Comparison of ENCODE assay signal across 8 cellular contexts in genomic region chr19:13060964-13061927, GRCh38. TPM values are rescaled to one million over a fixed set of nuclear protein-coding genes. Genes with fewer than 3 reads are reported as not detected.
DNase-seq lines count a peak whose midpoint lies in the region; ATAC-seq and TF ChIP-seq lines count a peak whose summit lies in the region.

No MANE protein-coding gene starts in this region.

- H4K20me1 ChIP-seq in MM.1S (ENCODE audit: insufficient read depth, low read length): no peaks in the 10 kb centered on the region
- peaks cover 43% of the 10 kb centered on the region for H4K20me1 ChIP-seq in neural progenitor cell (ENCODE audit: low read depth)

- H3F3A ChIP-seq in MM.1S (ENCODE audit: insufficient read depth, low read length) (no peaks in the 10 kb centered on the region), neural progenitor cell (ENCODE audit: low read depth) (peaks cover 11% of the 10 kb centered on the region)

- no peaks in the 10 kb centered on the region for H3K36me3 Mint-ChIP-seq in activated naive CD4-positive, alpha-beta T cell treated with anti-CD3 and anti-CD28 coated beads for 36 hours (ENCODE audit: low read depth)
- no peaks in the 10 kb centered on the region for H3K36me3 Mint-ChIP-seq in neural progenitor cell

- CTCF ChIA-PET in activated naive CD4-positive, alpha-beta T cell treated with anti-CD3 and anti-CD28 coated beads for 36 hours (lab: Charles Lee): interaction anchor here (0.5 to 6.2 kb wide), 34 partner anchors 9 to 665 kb away, joined by 3 to 110 read pairs (median 5); no protein-coding TSS in a partner anchor

- no peaks in the 10 kb centered on the region for H3K9me3 Mint-ChIP-seq in activated naive CD4-positive, alpha-beta T cell treated with anti-CD3 and anti-CD28 coated beads for 36 hours
- no peaks in the 10 kb centered on the region for H3K9me3 Mint-ChIP-seq in neural progenitor cell
- H3K9me3 Mint-ChIP-seq in stimulated activated naive CD8-positive, alpha-beta T cell treated with anti-CD3 and anti-CD28 coated beads, Interleukin-15, amount 100 ng/mL, for 72 hours: no peaks in the 10 kb centered on the region

- H3K36me3 ChIP-seq in MM.1S (replicated peaks; ENCODE audit: insufficient read depth, low read length): no peaks in the 10 kb centered on the region
- no peaks in the 10 kb centered on the region for H3K36me3 ChIP-seq in neural progenitor cell

- TF ChIP-seq CTCF in MM.1S (IDR thresholded peaks at IDR 0.05; ENCODE audit: low read length): peak; percentile 91
- TF ChIP-seq CTCF in neural progenitor cell (IDR thresholded peaks at IDR 0.05): peak; percentile 93

- DNase-seq in MM.1S: peak; percentile 69
- peak; percentile 62 for DNase-seq in SK-N-DZ (ENCODE audit: low spot score)
- peak; percentile 87 for DNase-seq in activated naive CD4-positive, alpha-beta T cell treated with anti-CD3 and anti-CD28 coated beads for 36 hours
- peak; percentile 75 for DNase-seq in foreskin melanocyte
- peak; percentile 94 for DNase-seq in neural progenitor cell (ENCODE audit: low spot score)
- peak; percentile 72 to 76 for DNase-seq in stimulated activated naive CD8-positive, alpha-beta T cell treated with anti-CD3 and anti-CD28 coated beads, Interleukin-15, amount 100 ng/mL, for 72 hours

- H3K9ac ChIP-seq in MM.1S (ENCODE audit: low read length): no peak overlapping the region
- H3K9ac ChIP-seq in neural progenitor cell: no peak overlapping the region

- H3K27me3 Mint-ChIP-seq in activated naive CD4-positive, alpha-beta T cell treated with anti-CD3 and anti-CD28 coated beads for 36 hours (ENCODE audit: low read depth): peaks cover 4% of the 10 kb centered on the region
- H3K27me3 Mint-ChIP-seq in neural progenitor cell (ENCODE audit: insufficient read depth, low read depth): peaks cover 73% of the 10 kb centered on the region
- peaks cover 45% of the 10 kb centered on the region for H3K27me3 Mint-ChIP-seq in stimulated activated naive CD8-positive, alpha-beta T cell treated with anti-CD3 and anti-CD28 coated beads, Interleukin-15, amount 100 ng/mL, for 72 hours

- H3K4me2 ChIP-seq in MM.1S (ENCODE audit: low read depth, low read length) (peak overlapping the region; percentile 97), neural progenitor cell (peak overlapping the region; percentile 68)

- no peak overlapping the region for H3K27ac Mint-ChIP-seq in activated naive CD4-positive, alpha-beta T cell treated with anti-CD3 and anti-CD28 coated beads for 36 hours
- H3K27ac Mint-ChIP-seq in neural progenitor cell: no peak overlapping the region
- H3K27ac Mint-ChIP-seq in stimulated activated naive CD8-positive, alpha-beta T cell treated with anti-CD3 and anti-CD28 coated beads, Interleukin-15, amount 100 ng/mL, for 72 hours: peak overlapping the region; percentile 43 to 69

- ATAC-seq in GM18502 (IDR thresholded peaks at IDR 0.05; ENCODE audit: poor library complexity, unreplicated experiment) (peak; percentile 50), GM18870 (IDR thresholded peaks at IDR 0.05; ENCODE audit: unreplicated experiment) (no peak)
- peak; percentile 97 for ATAC-seq in stimulated activated naive CD8-positive, alpha-beta T cell treated with anti-CD3 and anti-CD28 coated beads, Interleukin-15, amount 100 ng/mL, for 72 hours

- H3K9me2 ChIP-seq in MM.1S (replicated peaks; ENCODE audit: insufficient read depth, low read length): no peaks in the 10 kb centered on the region

- H3K9me3 ChIP-seq in MM.1S (replicated peaks; ENCODE audit: insufficient read depth, low read length): no peaks in the 10 kb centered on the region
- no peaks in the 10 kb centered on the region for H3K9me3 ChIP-seq in neural progenitor cell (ENCODE audit: low read depth)

- H3K4me3 ChIP-seq in MM.1S (ENCODE audit: low read length) (peak overlapping the region; percentile 57), neural progenitor cell (peak overlapping the region; percentile 32)

- no peaks in the 10 kb centered on the region for H3K79me2 ChIP-seq in MM.1S (ENCODE audit: low read length)
- H3K79me2 ChIP-seq in neural progenitor cell (ENCODE audit: low read depth): no peaks in the 10 kb centered on the region

- intact Hi-C loops in activated naive CD4-positive, alpha-beta T cell treated with anti-CD3 and anti-CD28 coated beads for 36 hours (cut with micrococcal nuclease): loop anchor here (1.0 to 2.0 kb wide), 4 partner anchors 34 to 96 kb away; no protein-coding TSS in a partner anchor

- H3K27me3 ChIP-seq in MM.1S (replicated peaks; ENCODE audit: insufficient read depth, low read length) (peaks cover 37% of the 10 kb centered on the region), neural progenitor cell (peaks cover 93% of the 10 kb centered on the region)

- H2AFZ ChIP-seq in MM.1S (ENCODE audit: low read length) (peak overlapping the region; percentile 84), neural progenitor cell (replicated peaks) (no peak overlapping the region)

- peaks cover 9% of the 10 kb centered on the region for H3K4me1 Mint-ChIP-seq in activated naive CD4-positive, alpha-beta T cell treated with anti-CD3 and anti-CD28 coated beads for 36 hours (ENCODE audit: low read depth)
- H3K4me1 Mint-ChIP-seq in neural progenitor cell: peaks cover 22% of the 10 kb centered on the region
- H3K4me1 Mint-ChIP-seq in stimulated activated naive CD8-positive, alpha-beta T cell treated with anti-CD3 and anti-CD28 coated beads, Interleukin-15, amount 100 ng/mL, for 72 hours: peaks cover 11% of the 10 kb centered on the region

- H3K4me1 ChIP-seq in MM.1S (ENCODE audit: low read length) (no peaks in the 10 kb centered on the region), neural progenitor cell (peaks cover 39% of the 10 kb centered on the region)

- peak overlapping the region; percentile 71 for H3K4me3 Mint-ChIP-seq in activated naive CD4-positive, alpha-beta T cell treated with anti-CD3 and anti-CD28 coated beads for 36 hours
- H3K4me3 Mint-ChIP-seq in neural progenitor cell: peak overlapping the region; percentile 4
- H3K4me3 Mint-ChIP-seq in stimulated activated naive CD8-positive, alpha-beta T cell treated with anti-CD3 and anti-CD28 coated beads, Interleukin-15, amount 100 ng/mL, for 72 hours: peak overlapping the region; percentile 84

- H3K27ac ChIP-seq in MM.1S (ENCODE audit: low read length): no peak overlapping the region
- H3K27ac ChIP-seq in neural progenitor cell: no peak overlapping the region

RNA-seq across cellular contexts. Expression of gene LYL1, which starts 41.4 kb away (rescaled TPM):
- 9.6 and 14.0 TPM in 2 replicates for polyA plus RNA-seq in SK-N-DZ (2014; cell fraction: cytosol; rRNA removed)
- polyA plus RNA-seq in SK-N-DZ (2014; cell fraction: nucleus; rRNA removed): 12.2 and 12.8 TPM in 2 replicates
- 1 to 10 TPM; 1.8 to 2.2 TPM for total RNA-seq in activated naive CD4-positive, alpha-beta T cell treated with anti-CD3 and anti-CD28 coated beads for 36 hours
- 0.88 and 2.2 TPM in 2 replicates for total RNA-seq in neural progenitor cell (ENCODE audit: low replicate concordance)

RNA-seq across cellular contexts. Expression of gene TRMT1, which starts 55.3 kb away (rescaled TPM):
- 51.1 and 87.6 TPM in 2 replicates for polyA plus RNA-seq in SK-N-DZ (2014; cell fraction: cytosol; rRNA removed)
- polyA plus RNA-seq in SK-N-DZ (2014; cell fraction: nucleus; rRNA removed): 354 and 363 TPM in 2 replicates
- total RNA-seq in activated naive CD4-positive, alpha-beta T cell treated with anti-CD3 and anti-CD28 coated beads for 36 hours: 10 to 100 TPM; 55.8 to 59.6 TPM
- total RNA-seq in neural progenitor cell (ENCODE audit: low replicate concordance): 30.2 and 49.0 TPM in 2 replicates

RNA-seq across cellular contexts. Expression of gene NACC1, which starts 56.8 kb away (rescaled TPM):
- polyA plus RNA-seq in SK-N-DZ (2014; cell fraction: cytosol; rRNA removed): 22.5 and 35.9 TPM in 2 replicates
- 20.5 and 25.4 TPM in 2 replicates for polyA plus RNA-seq in SK-N-DZ (2014; cell fraction: nucleus; rRNA removed)
- total RNA-seq in activated naive CD4-positive, alpha-beta T cell treated with anti-CD3 and anti-CD28 coated beads for 36 hours: 10 to 100 TPM; 41.3 to 45.0 TPM
- 34.7 and 108 TPM in 2 replicates for total RNA-seq in neural progenitor cell (ENCODE audit: low replicate concordance)

Comparison
In these comparisons a context has a peak if more than half of its experiments do, and no peak if none do; other contexts are left out.
1. H3K27ac Mint-ChIP-seq: peak in stimulated activated naive CD8-positive, alpha-beta T cell treated with anti-CD3 and anti-CD28 coated beads, Interleukin-15, amount 100 ng/mL, for 72 hours (2 of 2); none in activated naive CD4-positive, alpha-beta T cell treated with anti-CD3 and anti-CD28 coated beads for 36 hours (single experiment) and neural progenitor cell (single experiment).
2. H3K4me3 Mint-ChIP-seq: peak in every context shown above with its lines; median percentile 84 in stimulated activated naive CD8-positive, alpha-beta T cell treated with anti-CD3 and anti-CD28 coated beads, Interleukin-15, amount 100 ng/mL, for 72 hours; 71 in activated naive CD4-positive, alpha-beta T cell treated with anti-CD3 and anti-CD28 coated beads for 36 hours; 4 in neural progenitor cell.
3. Peak in every context shown above with its lines, with median percentiles within 50 percentile points of each other: DNase-seq.